1 cellular context compared by ENCODE assay signal in the genomic region with DNA sequence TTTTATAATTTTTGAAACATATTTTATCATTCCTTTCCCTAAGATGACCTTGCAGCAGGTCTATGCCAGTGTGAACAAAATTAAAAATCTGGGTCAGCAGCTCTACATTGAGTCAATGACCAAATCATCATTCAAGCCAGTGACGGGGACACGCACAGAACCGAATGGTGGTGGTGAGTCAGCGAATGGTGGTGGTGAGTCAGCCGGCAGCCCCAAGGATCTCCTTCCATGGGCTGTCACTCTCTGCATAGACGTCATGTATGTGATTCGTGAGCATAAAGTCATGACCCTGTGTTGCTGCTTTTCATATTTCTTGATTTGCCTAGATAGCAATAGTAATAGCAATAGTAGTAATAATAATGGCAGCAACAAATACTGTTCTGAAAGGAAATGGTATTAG.
TF ChIP-seq lines count a peak whose summit lies in the region.

No MANE protein-coding gene starts in this region.

TF ChIP-seq in SK-N-SH treated with all-trans-retinoic acid at 6 μM for 48 hours, 23 proteins besides CTCF, POLR2A, EP300 and RAD21 (continued from another document):
- TF ChIP-seq POU6F1 (CRISPR knock-in tag; IDR thresholded peaks at IDR 0.05; ENCODE audit: borderline replicate concordance, low read depth): no peak
- TF ChIP-seq, protein P1, sequence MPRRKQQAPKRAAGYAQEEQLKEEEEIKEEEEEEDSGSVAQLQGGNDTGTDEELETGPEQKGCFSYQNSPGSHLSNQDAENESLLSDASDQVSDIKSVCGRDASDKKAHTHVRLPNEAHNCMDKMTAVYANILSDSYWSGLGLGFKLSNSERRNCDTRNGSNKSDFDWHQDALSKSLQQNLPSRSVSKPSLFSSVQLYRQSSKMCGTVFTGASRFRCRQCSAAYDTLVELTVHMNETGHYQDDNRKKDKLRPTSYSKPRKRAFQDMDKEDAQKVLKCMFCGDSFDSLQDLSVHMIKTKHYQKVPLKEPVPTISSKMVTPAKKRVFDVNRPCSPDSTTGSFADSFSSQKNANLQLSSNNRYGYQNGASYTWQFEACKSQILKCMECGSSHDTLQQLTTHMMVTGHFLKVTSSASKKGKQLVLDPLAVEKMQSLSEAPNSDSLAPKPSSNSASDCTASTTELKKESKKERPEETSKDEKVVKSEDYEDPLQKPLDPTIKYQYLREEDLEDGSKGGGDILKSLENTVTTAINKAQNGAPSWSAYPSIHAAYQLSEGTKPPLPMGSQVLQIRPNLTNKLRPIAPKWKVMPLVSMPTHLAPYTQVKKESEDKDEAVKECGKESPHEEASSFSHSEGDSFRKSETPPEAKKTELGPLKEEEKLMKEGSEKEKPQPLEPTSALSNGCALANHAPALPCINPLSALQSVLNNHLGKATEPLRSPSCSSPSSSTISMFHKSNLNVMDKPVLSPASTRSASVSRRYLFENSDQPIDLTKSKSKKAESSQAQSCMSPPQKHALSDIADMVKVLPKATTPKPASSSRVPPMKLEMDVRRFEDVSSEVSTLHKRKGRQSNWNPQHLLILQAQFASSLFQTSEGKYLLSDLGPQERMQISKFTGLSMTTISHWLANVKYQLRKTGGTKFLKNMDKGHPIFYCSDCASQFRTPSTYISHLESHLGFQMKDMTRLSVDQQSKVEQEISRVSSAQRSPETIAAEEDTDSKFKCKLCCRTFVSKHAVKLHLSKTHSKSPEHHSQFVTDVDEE (CRISPR knock-in tag; IDR thresholded peaks at IDR 0.05): no peak
